ENCODE assay signal across 24 cellular contexts in the genomic region with DNA sequence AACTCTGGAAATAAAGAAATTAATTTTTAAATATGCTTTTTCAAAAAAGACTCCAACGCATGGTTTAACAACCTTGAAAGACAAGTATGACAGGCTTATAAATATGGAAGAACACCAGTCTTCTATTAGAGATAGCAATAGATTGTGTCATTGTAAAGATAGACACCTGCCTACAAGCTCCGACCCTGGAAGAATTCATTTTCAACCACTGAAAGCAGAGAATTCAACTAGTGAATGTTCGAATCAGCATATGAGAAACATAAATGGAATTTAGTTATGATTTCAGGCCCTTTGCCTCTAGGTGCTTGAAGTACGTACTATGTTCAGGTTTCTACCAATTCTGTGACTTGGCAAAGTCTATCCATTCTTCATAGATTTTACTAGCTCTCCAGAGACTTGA.
"Had no signal": no experiment of that assay in that cellular context is flagged by ENCODE, and none has a peak within 500 bp of the region (broad histone marks: within the 10 kb centered on the region; RNA-seq: fewer than 3 reads in every experiment).

No MANE protein-coding gene starts in this region.

- H3K27me3 ChIP-seq: colonic mucosa, esophagus muscularis mucosa, esophagus squamous epithelium, gastrocnemius medialis, gastroesophageal sphincter, heart left ventricle, heart right ventricle had no signal

- ATAC-seq: effector memory CD8-positive, alpha-beta T cell; esophagus mucosa; foreskin keratinocyte; gastrocnemius medialis; gastroesophageal sphincter; heart left ventricle; heart right ventricle had no signal

- H3K4me1 ChIP-seq: colonic mucosa, esophagus muscularis mucosa, esophagus squamous epithelium, foreskin keratinocyte, gastrocnemius medialis, gastroesophageal sphincter, heart left ventricle, heart right ventricle had no signal

- H3K4me3 ChIP-seq: colonic mucosa, coronary artery, dorsolateral prefrontal cortex, esophagus muscularis mucosa, esophagus squamous epithelium, gastrocnemius medialis, gastroesophageal sphincter, heart left ventricle, heart right ventricle had no signal

- H3K27ac ChIP-seq: colonic mucosa, coronary artery, dorsolateral prefrontal cortex, epithelial cell of prostate, esophagus muscularis mucosa, esophagus squamous epithelium, foreskin keratinocyte, gastrocnemius medialis, gastroesophageal sphincter, heart left ventricle, heart right ventricle had no signal

- DNase-seq: colonic mucosa; cortex of kidney; dermis blood vessel endothelial cell; dorsolateral prefrontal cortex; effector CD4-positive, alpha-beta T cell; effector CD8-positive, alpha-beta T cell; effector memory CD4-positive, alpha-beta T cell; effector memory CD8-positive, alpha-beta T cell; endodermal cell; erythroblast; esophagus squamous epithelium; foreskin fibroblast; foreskin melanocyte; gastrocnemius medialis; glutamatergic neuron; head of caudate nucleus; heart left ventricle; heart right ventricle had no signal

- H3K36me3 ChIP-seq: colonic mucosa, esophagus muscularis mucosa, esophagus squamous epithelium, gastrocnemius medialis, gastroesophageal sphincter, heart left ventricle, heart right ventricle had no signal

- H3K9me3 ChIP-seq: colonic mucosa, esophagus squamous epithelium had no signal
